Comparison of ENCODE assay signal across 8 cellular contexts in the genomic region with DNA sequence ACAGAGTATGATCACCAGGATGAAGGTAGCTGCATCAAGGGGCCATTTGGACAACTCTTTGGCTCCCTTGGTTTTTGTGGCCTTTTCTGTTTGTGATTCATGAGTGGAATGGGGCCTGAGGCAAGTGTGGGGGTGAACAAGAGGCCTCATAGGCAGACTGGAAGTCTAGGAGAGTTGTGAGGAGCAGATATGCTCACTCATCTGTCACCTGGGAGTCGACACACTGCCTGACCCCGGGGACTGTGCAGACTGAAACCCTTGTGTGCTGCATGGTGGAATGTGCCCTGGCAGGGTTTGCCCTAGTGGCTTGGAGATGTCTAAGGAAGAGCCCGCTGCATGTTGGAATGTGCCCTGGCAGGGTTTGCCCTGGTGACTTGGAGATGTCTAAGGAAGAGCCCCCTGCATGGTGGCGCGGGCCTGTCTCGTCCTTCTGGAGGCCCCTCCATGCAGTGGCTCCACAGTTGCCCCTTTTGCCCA. TPM values are rescaled to one million over a fixed set of nuclear protein-coding genes. Genes with fewer than 3 reads are reported as not detected.
DNase-seq lines count a peak whose midpoint lies in the region; ATAC-seq and TF ChIP-seq lines count a peak whose summit lies in the region.

No MANE protein-coding gene starts in this region.

- H4K5ac ChIP-seq in mesendoderm (ENCODE audit: low read length): no peak overlapping the region

- peaks cover 100% of the 10 kb centered on the region for H3K4me1 ChIP-seq in CD4-positive, alpha-beta memory T cell (ENCODE audit: insufficient read depth, low read length)
- H3K4me1 ChIP-seq in PC-9 (replicated peaks; ENCODE audit: insufficient read depth): peaks cover 66% of the 10 kb centered on the region
- no peaks in the 10 kb centered on the region for H3K4me1 ChIP-seq in mesendoderm (ENCODE audit: control insufficient read depth, low read depth, low read length)

- H3K36me3 Mint-ChIP-seq in CD4-positive, alpha-beta memory T cell: peaks cover 48 to 74% of the 10 kb centered on the region in 2 donors
- H3K36me3 Mint-ChIP-seq in endothelial cell (ENCODE audit: low read depth, unreplicated experiment) (peaks cover 34% of the 10 kb centered on the region), nephron (ENCODE audit: low read depth) (peaks cover 56% of the 10 kb centered on the region)

- no TSS peak for BruUV-seq in PC-9 (replicated peaks; lab: Mats Ljungman, UMichigan)

- H3K9me3 ChIP-seq in CD4-positive, alpha-beta memory T cell (ENCODE audit: control insufficient read depth in 1 of 2, low read length in 2 of 2): no peaks in the 10 kb centered on the region
- H3K9me3 ChIP-seq in PC-9 (ENCODE audit: insufficient read depth, low read depth): no peaks in the 10 kb centered on the region

- POLR2A ChIA-PET in CD4-positive, alpha-beta memory T cell (lab: Charles Lee; ENCODE audit: partially characterized antibody): interaction anchor here (0.6 to 13.9 kb wide), 14 partner anchors 8 to 451 kb away, joined by 3 to 650 read pairs (median 12); partner anchors contain the start of genes MED15 and TRMT2A
- POLR2A ChIA-PET in PC-9 (lab: Charles Lee; ENCODE audit: unreplicated experiment): interaction anchor here (0.7 kb wide), 1 partner anchor 65 kb away, joined by 3 read pairs; no protein-coding TSS in a partner anchor

- no peaks in the 10 kb centered on the region for H3K9me2 ChIP-seq in PC-9 (ENCODE audit: insufficient read depth)

- H3K79me2 ChIP-seq in PC-9 (ENCODE audit: low read depth) (peaks cover 26% of the 10 kb centered on the region), mesendoderm (ENCODE audit: control insufficient read depth, insufficient read depth, low read length) (no peaks in the 10 kb centered on the region)

- CTCF ChIA-PET in CD4-positive, alpha-beta memory T cell (lab: Charles Lee; ENCODE audit: partially characterized antibody): interaction anchor here (0.9 to 14.7 kb wide), 10 partner anchors 12 to 149 kb away, joined by 3 to 374 read pairs (median 6); partner anchors contain the start of gene MED15
- CTCF ChIA-PET in PC-9 (lab: Charles Lee): interaction anchor here (0.7 kb wide), 1 partner anchor 58 kb away, joined by 3 read pairs; no protein-coding TSS in a partner anchor

- H3K4ac ChIP-seq in mesendoderm (ENCODE audit: low read depth, low read length): no peak overlapping the region

- no peaks in the 10 kb centered on the region for H3K27me3 Mint-ChIP-seq in CD4-positive, alpha-beta memory T cell
- H3K27me3 Mint-ChIP-seq in endothelial cell (ENCODE audit: unreplicated experiment): peaks cover 4% of the 10 kb centered on the region
- no peaks in the 10 kb centered on the region for H3K27me3 Mint-ChIP-seq in nephron (ENCODE audit: low read depth)

- peaks cover 63% of the 10 kb centered on the region for H3F3A ChIP-seq in PC-9 (ENCODE audit: insufficient read depth, low read depth)

- no peaks in the 10 kb centered on the region for H3K79me1 ChIP-seq in mesendoderm (ENCODE audit: low read length)

- intact Hi-C loops in CD4-positive, alpha-beta memory T cell (cut with micrococcal nuclease): loop anchor here (5.0 kb wide), 2 partner anchors 135 to 150 kb away; no protein-coding TSS in a partner anchor
- intact Hi-C loops in PC-9 (cut with micrococcal nuclease; ENCODE audit: unreplicated experiment): loop anchor here (1.0 to 5.0 kb wide), 2 partner anchors 58 to 135 kb away; no protein-coding TSS in a partner anchor

- H3K27me3 ChIP-seq in CD4-positive, alpha-beta memory T cell (ENCODE audit: insufficient read depth, low read length): no peaks in the 10 kb centered on the region
- H3K27me3 ChIP-seq in PC-9 (ENCODE audit: insufficient read depth, low read depth): no peaks in the 10 kb centered on the region
- H3K27me3 ChIP-seq in mesendoderm (ENCODE audit: insufficient read depth, low read length, poor library complexity): no peaks in the 10 kb centered on the region

- TF ChIP-seq CTCF in PC-9 (conservative IDR thresholded peaks at IDR 0.05) (no peak), endothelial cell (IDR thresholded peaks at IDR 0.05; ENCODE audit: unreplicated experiment) (no peak), nephron (IDR thresholded peaks at IDR 0.05; ENCODE audit: unreplicated experiment in 3 of 3) (no peak)

- DNase-seq in CD4-positive, alpha-beta memory T cell: no peak
- DNase-seq in PC-9 (peak; percentile 87 to 98), endothelial cell (ENCODE audit: low spot score) (no peak), mesendoderm (no peak), nucleus accumbens (lab: John Stamatoyannopoulos, UW) (no peak), NCI-H1417 (lab: John Stamatoyannopoulos, UW) (no peak)

- H3K4me2 ChIP-seq in PC-9: peak overlapping the region; percentile 61
- no peak overlapping the region for H3K4me2 ChIP-seq in mesendoderm (ENCODE audit: low read length)

- H3K56ac ChIP-seq in mesendoderm (ENCODE audit: low read length): no peak overlapping the region

- no peak overlapping the region for H2BK5ac ChIP-seq in mesendoderm (ENCODE audit: low read length)

- no peak overlapping the region for H2BK120ac ChIP-seq in mesendoderm (ENCODE audit: low read depth, low read length)

- H3K18ac ChIP-seq in mesendoderm (ENCODE audit: low read length): no peak overlapping the region

- H2AFZ ChIP-seq in PC-9: no peak overlapping the region

- peak overlapping the region in 1 of 2 donors; percentile 16 for H3K4me3 ChIP-seq in CD4-positive, alpha-beta memory T cell (ENCODE audit: low read length in 2 of 2)
- H3K4me3 ChIP-seq in PC-9: no peak overlapping the region; the same call in 1 of the 2 replicates
- no peak overlapping the region for H3K4me3 ChIP-seq in mesendoderm (ENCODE audit: low read length)

- H3K4me1 Mint-ChIP-seq in CD4-positive, alpha-beta memory T cell: peaks cover 68 to 99% (median 85%) of the 10 kb centered on the region in 4 donors
- H3K4me1 Mint-ChIP-seq in endothelial cell (ENCODE audit: unreplicated experiment) (no peaks in the 10 kb centered on the region), nephron (peaks cover 3% of the 10 kb centered on the region)

- peaks cover 54% of the 10 kb centered on the region for H3K36me3 ChIP-seq in CD4-positive, alpha-beta memory T cell (ENCODE audit: insufficient read depth, low read length)
- peaks cover 12% of the 10 kb centered on the region; the same call in 1 of the 2 replicates for H3K36me3 ChIP-seq in PC-9 (ENCODE audit: low read depth)
- peaks cover 19% of the 10 kb centered on the region for H3K36me3 ChIP-seq in mesendoderm (ENCODE audit: control insufficient read depth, insufficient read depth, low read length)

- no peak overlapping the region for H4K8ac ChIP-seq in mesendoderm (ENCODE audit: low read depth, low read length)

- WGBS in mesendoderm (ENCODE audit: extremely low coverage, insufficient coverage, low lambda C conversion rate): no CpG with 5 or more reads among the region's 6 CpGs

- H2BK15ac ChIP-seq in mesendoderm (replicated peaks; ENCODE audit: low read depth): no peak overlapping the region

- H3K27ac ChIP-seq in CD4-positive, alpha-beta memory T cell (ENCODE audit: low read depth, low read length): peak overlapping the region; percentile 13
- H3K27ac ChIP-seq in PC-9 (peak overlapping the region; percentile 97), mesendoderm (ENCODE audit: low read depth, low read length) (no peak overlapping the region)

- peak overlapping the region; percentile 85 to 99 (median 99) for H3K27ac Mint-ChIP-seq in CD4-positive, alpha-beta memory T cell
- H3K27ac Mint-ChIP-seq in endothelial cell (ENCODE audit: unreplicated experiment) (no peak overlapping the region), nephron (peak overlapping the region in 2 of 3 experiments; percentile 86 to 91)

- H4K20me1 ChIP-seq in PC-9 (ENCODE audit: insufficient read depth): peaks cover 18% of the 10 kb centered on the region

- no peak for ATAC-seq in GM21447 (IDR thresholded peaks at IDR 0.05; ENCODE audit: unreplicated experiment)

- no peak overlapping the region for H3K9ac ChIP-seq in mesendoderm (ENCODE audit: low read length)

- no peak overlapping the region for H3K23ac ChIP-seq in mesendoderm (ENCODE audit: low read length)

- H3K9me3 Mint-ChIP-seq in CD4-positive, alpha-beta memory T cell: no peaks in the 10 kb centered on the region
- H3K9me3 Mint-ChIP-seq in endothelial cell (ENCODE audit: unreplicated experiment) (no peaks in the 10 kb centered on the region), nephron (no peaks in the 10 kb centered on the region)

- peak overlapping the region; percentile 81 to 95 (median 86) for H3K4me3 Mint-ChIP-seq in CD4-positive, alpha-beta memory T cell
- H3K4me3 Mint-ChIP-seq in endothelial cell (ENCODE audit: unreplicated experiment): peak overlapping the region; percentile 39
- H3K4me3 Mint-ChIP-seq in nephron: peak overlapping the region in 1 of 3 experiments; percentile 28

- no peak overlapping the region for H2AK5ac ChIP-seq in mesendoderm (ENCODE audit: low read length)

RNA-seq across cellular contexts. Expression of gene MED15, which starts 60.0 kb away (rescaled TPM):
- 100 to 1,000 TPM; 225 to 237 TPM for total RNA-seq in CD4-positive, alpha-beta memory T cell
- 10 to 100 TPM; 15.6 to 86.8 TPM for polyA plus RNA-seq in CD4-positive, alpha-beta memory T cell
- total RNA-seq in PC-9 (2021) (82.0 and 87.9 TPM in 2 replicates), endothelial cell (ENCODE audit: unreplicated experiment) (165 TPM)
- polyA plus RNA-seq in mesendoderm (2013, experiment 1 of 2): 33.8 TPM
- polyA plus RNA-seq in mesendoderm (2013, experiment 2 of 2): 33.3 TPM

Comparison
In these comparisons a context has a peak if more than half of its experiments do, and no peak if none do; other contexts are left out.
1. DNase-seq: peak in PC-9 (2 of 2); none in CD4-positive, alpha-beta memory T cell (0 of 5), endothelial cell (single experiment), mesendoderm (single experiment), nucleus accumbens (0 of 56) and NCI-H1417 (0 of 3).